ENCODE assay signal across 19 cellular contexts in the genomic region with DNA sequence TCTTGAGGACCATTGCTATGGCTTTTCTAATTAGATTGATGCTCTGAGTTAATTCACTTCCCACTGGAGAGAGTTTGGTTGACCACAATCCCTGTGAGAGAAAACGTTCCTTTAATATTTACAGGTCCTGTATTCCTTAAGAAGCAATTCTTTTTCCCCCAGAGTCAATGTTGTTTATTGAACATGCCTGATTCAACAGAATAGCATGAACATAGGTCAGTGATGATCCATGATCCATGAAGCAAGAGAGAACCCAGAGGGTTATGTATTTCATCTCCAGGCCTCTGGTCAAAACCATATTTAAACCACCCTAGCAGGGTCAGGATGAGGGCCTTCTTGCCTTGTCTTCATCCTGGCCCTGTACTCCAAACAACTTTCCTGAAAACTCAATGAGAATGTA. TPM values are rescaled to one million over a fixed set of nuclear protein-coding genes. Genes with fewer than 3 reads are reported as not detected.
"Had no signal": no experiment of that assay in that cellular context is flagged by ENCODE, and none has a peak within 500 bp of the region (broad histone marks: within the 10 kb centered on the region; RNA-seq: fewer than 3 reads in every experiment).

No MANE protein-coding gene starts in this region.

- H3K79me2 ChIP-seq: hepatocyte had no signal

- FAIRE-seq: kidney had no signal

- H3K36me3 ChIP-seq: colonic mucosa, left ventricle myocardium inferior, lower lobe of right lung, neural progenitor cell, ovary, right atrium auricular region had no signal

- H3K4me3 Mint-ChIP-seq: memory B cell; mesothelial cell of epicardium; natural killer cell treated with Interleukin-12 subunit alpha and Interleukin-12 subunit beta and Interleukin-15 and Interleukin-18, amount 100 ng/mL, for 72 hours; neural progenitor cell had no signal

- H3K9ac ChIP-seq: neural progenitor cell had no signal

- H3K4me1 Mint-ChIP-seq: memory B cell, mesothelial cell of epicardium, neural progenitor cell had no signal

- H3K9me3 Mint-ChIP-seq: memory B cell; natural killer cell treated with Interleukin-12 subunit alpha and Interleukin-12 subunit beta and Interleukin-15 and Interleukin-18, amount 100 ng/mL, for 72 hours had no signal

- H3K4me2 ChIP-seq: hepatocyte, neural progenitor cell, smooth muscle cell had no signal

- H2AFZ ChIP-seq: hepatocyte, neural progenitor cell had no signal

- H3K4me1 ChIP-seq: colonic mucosa, foreskin keratinocyte, left ventricle myocardium inferior, lower lobe of right lung, neural progenitor cell, right atrium auricular region had no signal

- H3K27ac ChIP-seq: colonic mucosa, foreskin keratinocyte, hepatocyte, left ventricle myocardium inferior, lower lobe of right lung, neural progenitor cell, ovary, right atrium auricular region had no signal

- H3K27me3 ChIP-seq: colonic mucosa, foreskin keratinocyte, hepatocyte, neural progenitor cell, ovary, right atrium auricular region had no signal

- H3K4me3 ChIP-seq: colonic mucosa, hepatocyte, left ventricle myocardium inferior, lower lobe of right lung, neural progenitor cell, ovary, right atrium auricular region, smooth muscle cell had no signal

- DNase-seq: colonic mucosa; dermis blood vessel endothelial cell; foreskin keratinocyte; kidney; left cardiac atrium; left ventricle myocardium inferior; lower lobe of right lung; nucleus accumbens; ovary; stimulated activated CD4-positive, alpha-beta T cell treated with anti-CD3 and anti-CD28 coated beads, Interleukin-2, amount 100 ng/mL, for 48 hours; stimulated activated naive CD4-positive, alpha-beta T cell treated with Interleukin-2 at 50 U/mL for 16 hours; trophoblast cell had no signal

- H3K9me3 ChIP-seq: colonic mucosa, left ventricle myocardium inferior, lower lobe of right lung, ovary, right atrium auricular region had no signal

- H3K36me3 Mint-ChIP-seq: memory B cell; mesothelial cell of epicardium; natural killer cell treated with Interleukin-12 subunit alpha and Interleukin-12 subunit beta and Interleukin-15 and Interleukin-18, amount 100 ng/mL, for 72 hours; neural progenitor cell had no signal

- H3K27ac Mint-ChIP-seq: memory B cell; mesothelial cell of epicardium; natural killer cell treated with Interleukin-12 subunit alpha and Interleukin-12 subunit beta and Interleukin-15 and Interleukin-18, amount 100 ng/mL, for 72 hours; neural progenitor cell had no signal

- ATAC-seq: foreskin keratinocyte; left cardiac atrium; lower lobe of right lung; natural killer cell treated with Interleukin-12 subunit alpha and Interleukin-12 subunit beta and Interleukin-15 and Interleukin-18, amount 100 ng/mL, for 72 hours had no signal

RNA-seq across cellular contexts. Expression of a gene that starts 39.4 kb away (rescaled TPM):
- total RNA-seq: dermis blood vessel endothelial cell had no signal
